ENCODE assay signal across 15 cellular contexts in the genomic region with DNA sequence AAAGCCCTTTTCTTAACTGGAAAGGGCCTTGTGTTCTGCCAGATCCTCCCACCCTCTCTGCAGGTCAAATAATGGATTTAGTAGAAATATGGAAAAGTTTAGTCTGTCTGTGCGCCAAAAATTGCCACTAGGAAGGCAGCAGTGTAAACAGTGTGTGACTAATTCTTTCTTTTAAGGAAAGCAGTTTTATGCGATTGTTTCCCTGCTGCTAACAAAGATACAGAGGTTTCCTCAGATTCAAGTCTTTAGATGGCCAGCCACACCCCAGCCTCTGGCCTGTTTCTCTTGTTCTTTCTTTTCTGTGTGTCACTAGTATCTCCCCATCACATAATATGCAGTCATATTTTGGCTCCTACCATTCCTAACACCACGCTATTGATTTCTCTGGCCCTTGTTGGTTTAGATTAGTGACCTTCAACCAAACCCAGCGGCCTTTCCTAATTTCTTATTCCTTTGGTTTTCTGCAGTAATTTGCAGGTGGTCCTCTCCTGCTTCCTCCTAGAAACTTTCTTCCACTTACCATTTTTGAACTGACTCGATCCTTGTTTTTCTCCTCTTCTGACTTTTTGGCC.
DNase-seq lines count a peak whose midpoint lies in the region; ATAC-seq and TF ChIP-seq lines count a peak whose summit lies in the region.
"Had no signal": no experiment of that assay in that cellular context is flagged by ENCODE, and none has a peak within 500 bp of the region (broad histone marks: within the 10 kb centered on the region; RNA-seq: fewer than 3 reads in every experiment).

No MANE protein-coding gene starts in this region.

- H4K20me1 ChIP-seq in hepatocyte (ENCODE audit: insufficient read depth, poor library complexity, severe bottlenecking) = no peaks in the 10 kb centered on the region

- no peak overlapping the region for H2AFZ ChIP-seq in hepatocyte

- 82% methylated on average over 5 of the region's 5 CpGs for WGBS in hepatocyte (ENCODE audit: low lambda C conversion rate, missing lambda C conversion rate)

- no peaks in the 10 kb centered on the region for H3K36me3 ChIP-seq in cardiac muscle cell
- no peaks in the 10 kb centered on the region for H3K36me3 ChIP-seq in hepatocyte (replicated peaks; ENCODE audit: insufficient read depth, low read depth)
- H3K36me3 ChIP-seq in uterus = no peaks in the 10 kb centered on the region

- H3K79me2 ChIP-seq in hepatocyte = no peaks in the 10 kb centered on the region

- no peak overlapping the region for H3K4me2 ChIP-seq in hepatocyte

- no peak for TF ChIP-seq POLR2A in uterus (IDR thresholded peaks at IDR 0.05)

- H3K9me3 ChIP-seq in cardiac muscle cell (ENCODE audit: low read depth) (no peaks in the 10 kb centered on the region), hepatocyte (ENCODE audit: low read depth) (no peaks in the 10 kb centered on the region), uterus (no peaks in the 10 kb centered on the region)

- H3K27ac ChIP-seq in cardiac muscle cell = peak overlapping the region; percentile 49
- H3K27ac ChIP-seq in hepatocyte = peak overlapping the region; percentile 6
- peak overlapping the region; percentile 48 to 51 for H3K27ac ChIP-seq in uterus
- H3K27ac ChIP-seq: dorsolateral prefrontal cortex, VCaP had no signal

- no peaks in the 10 kb centered on the region for H3K27me3 ChIP-seq in cardiac muscle cell
- H3K27me3 ChIP-seq in hepatocyte = no peaks in the 10 kb centered on the region
- H3K27me3 ChIP-seq in uterus = no peaks in the 10 kb centered on the region

- H3K4me3 ChIP-seq in cardiac muscle cell (no peak overlapping the region), cardiac fibroblast (replicated peaks in 1 of 2; ENCODE audit: low read depth in 2 of 2, low read length in 2 of 2) (no peak overlapping the region), hepatocyte (no peak overlapping the region), uterus (no peak overlapping the region)
- H3K4me3 ChIP-seq: dorsolateral prefrontal cortex had no signal

- TF ChIP-seq CTCF in cardiac muscle cell (IDR thresholded peaks at IDR 0.05; ENCODE audit: low read depth, low read length) (no peak), cardiac fibroblast (IDR thresholded peaks at IDR 0.05; ENCODE audit: low read depth, low read length) (no peak), hepatocyte (IDR thresholded peaks at IDR 0.05; ENCODE audit: poor library complexity) (no peak), uterus (IDR thresholded peaks at IDR 0.05) (no peak)

- intact Hi-C loops in left cardiac atrium (cut with DNase I) = no loop called here
- intact Hi-C loops in uterus (cut with DNase I; ENCODE audit: low total_unique reads) = no loop called here

- H3K4me1 ChIP-seq in cardiac muscle cell (ENCODE audit: low read depth) (peaks cover 57% of the 10 kb centered on the region), hepatocyte (ENCODE audit: insufficient read depth) (peaks cover 7% of the 10 kb centered on the region), uterus (no peaks in the 10 kb centered on the region)

- no peak for ATAC-seq in left cardiac atrium
- no peak for ATAC-seq in HG03439 (IDR thresholded peaks at IDR 0.05; ENCODE audit: unreplicated experiment)
- ATAC-seq: sciatic nerve had no signal

- no peaks in the 10 kb centered on the region for H3K9me2 ChIP-seq in hepatocyte (replicated peaks; ENCODE audit: insufficient read depth)

- DNase-seq in cardiac muscle cell (ENCODE audit: low read depth in 1 of 2, low spot score in 1 of 2) (peak in 1 of 2 donors; percentile 33), left cardiac atrium (no peak), cardiac fibroblast (ENCODE audit: low read depth in 2 of 2) (peak; percentile 38 to 62), hepatocyte (ENCODE audit: low spot score) (no peak), uterus (no peak), KG1 (lab: John Stamatoyannopoulos, UW) (no peak), activated T-cell treated with anti-CD3 and anti-CD28 coated beads for 4 hours (no peak)
- DNase-seq: 8988T; activated CD8-positive, alpha-beta memory T cell treated with anti-CD3 and anti-CD28 coated beads, Interleukin-2, amount 50 U/mL, for 48 hours; activated naive CD8-positive, alpha-beta T cell treated with anti-CD3 and anti-CD28 coated beads for 36 hours; dorsolateral prefrontal cortex; stimulated activated naive CD4-positive, alpha-beta T cell had no signal

Comparison
In these comparisons a context has a peak if more than half of its experiments do, and no peak if none do; other contexts are left out.
1. DNase-seq: peak in cardiac fibroblast (2 of 2); none in left cardiac atrium (single experiment), hepatocyte (single experiment), uterus (0 of 2), KG1 (single experiment) and activated T-cell treated with anti-CD3 and anti-CD28 coated beads for 4 hours (single experiment).
2. Peak in every context shown above with its lines, with median percentiles within 50 percentile points of each other: H3K27ac ChIP-seq.